ENCODE assay signal across 9 cellular contexts in genomic region chr12:121805800-121806555, GRCh38. TPM values are rescaled to one million over a fixed set of nuclear protein-coding genes. Genes with fewer than 3 reads are reported as not detected.
DNase-seq lines count a peak whose midpoint lies in the region; FAIRE-seq and TF ChIP-seq lines count a peak whose summit lies in the region.
"Had no signal": no experiment of that assay in that cellular context is flagged by ENCODE, and none has a peak within 500 bp of the region (broad histone marks: within the 10 kb centered on the region; RNA-seq: fewer than 3 reads in every experiment).

No MANE protein-coding gene starts in this region.

- 68% methylated on average over 20 of the region's 23 CpGs; no CpG with 5 or more reads in 1 of the 2 experiments for WGBS in H1 (ENCODE audit: extremely low coverage in 1 of 2, insufficient coverage in 1 of 2, insufficient read length in 1 of 2, insufficient replicate concordance in 2 of 2, low coverage in 1 of 2, low lambda C conversion rate in 2 of 2, missing lambda C conversion rate in 1 of 2), 2 experiments

- POLR2A ChIA-PET in H1 (lab: Charles Lee; ENCODE audit: partially characterized antibody) = interaction anchor here (0.6 to 27.9 kb wide), 7 partner anchors 10 to 222 kb away, joined by 3 to 958 read pairs (median 10); partner anchors contain the start of genes RHOF and SETD1B

- CTCF ChIA-PET in H1 (lab: Charles Lee; ENCODE audit: partially characterized antibody) = interaction anchor here (0.6 to 12.0 kb wide), 13 partner anchors 10 to 240 kb away, joined by 3 to 363 read pairs (median 4); partner anchors contain the start of gene RHOF

- H4K20me1 ChIP-seq in OCI-LY1 (ENCODE audit: insufficient read depth, low read length) (no peaks in the 10 kb centered on the region), H1 (replicated peaks in 1 of 2; ENCODE audit: control insufficient read depth in 1 of 2, insufficient read depth in 2 of 2, low read length in 2 of 2) (peaks cover 2 to 6% of the 10 kb centered on the region in 2 experiments)

- TF ChIP-seq CTCF in OCI-LY1 (IDR thresholded peaks at IDR 0.05; ENCODE audit: low read length) = no peak
- TF ChIP-seq CTCF in H1 (IDR thresholded peaks at IDR 0.05; ENCODE audit: control extremely low read depth in 1 of 3, insufficient read depth in 1 of 3, low read depth in 1 of 3, low read length in 3 of 3) = no peak
- TF ChIP-seq CTCF in neutrophil (IDR thresholded peaks at IDR 0.05) = peak; percentile 16

- no peak for TF ChIP-seq POLR2A in H1 (IDR thresholded peaks at IDR 0.05; ENCODE audit: control extremely low read depth in 1 of 2, low read depth in 2 of 2, low read length in 2 of 2)

- no peak overlapping the region for H4K8ac ChIP-seq in H1 (ENCODE audit: extremely low read depth, insufficient read depth, low read length)

- H3K4me1 ChIP-seq in OCI-LY1 (ENCODE audit: insufficient read depth, low read length, severe bottlenecking) (peaks cover 42% of the 10 kb centered on the region), H1 (replicated peaks in 1 of 4; ENCODE audit: control insufficient read depth in 3 of 4, insufficient read depth in 4 of 4, low read length in 3 of 4) (peaks cover 7 to 22% (median 17%) of the 10 kb centered on the region in 4 experiments), neutrophil (ENCODE audit: control insufficient read depth in 1 of 2, insufficient read depth in 1 of 2, low read depth in 1 of 2, low read length in 1 of 2) (peaks cover 52 to 66% of the 10 kb centered on the region in 2 experiments)

- peak overlapping the region; percentile 46; the same call in 1 of the 2 replicates for H2BK15ac ChIP-seq in H1 (ENCODE audit: low read length)

- peaks cover 24% of the 10 kb centered on the region for H3K23me2 ChIP-seq in H1 (ENCODE audit: low read depth, low read length)

- 0 out of 2 replicates have a peak, but pooled peaks cover 2% of the 10 kb centered on the region for H3F3A ChIP-seq in OCI-LY1 (ENCODE audit: insufficient read depth, low read length)

- H3K56ac ChIP-seq in H1 (replicated peaks; ENCODE audit: insufficient read length, low read depth, low read length) = no peak overlapping the region

- H2AFZ ChIP-seq in OCI-LY1 (ENCODE audit: low read length) (no peak overlapping the region), H1 (ENCODE audit: low read length) (no peak overlapping the region)

- H3K23ac ChIP-seq in H1 (ENCODE audit: insufficient read length) = no peak overlapping the region

- no peak overlapping the region for H2BK120ac ChIP-seq in H1 (replicated peaks; ENCODE audit: low read depth, low read length)

- H2AK5ac ChIP-seq in H1 (ENCODE audit: low read depth, low read length) = peak overlapping the region; percentile 17; the same call in 1 of the 2 replicates

- H3K79me2 ChIP-seq in OCI-LY1 (ENCODE audit: insufficient read depth, low read length) = 0 out of 2 replicates have a peak, but pooled peaks cover 8% of the 10 kb centered on the region
- peaks cover 0 to 48% of the 10 kb centered on the region in 2 experiments; a peak in 2 of 4 replicates for H3K79me2 ChIP-seq in H1 (ENCODE audit: control insufficient read depth in 1 of 2, insufficient read depth in 2 of 2, low read length in 2 of 2)

- no peak overlapping the region for H3K18ac ChIP-seq in H1 (ENCODE audit: extremely low read depth, low read length)

- H3K4me2 ChIP-seq in OCI-LY1 (ENCODE audit: low read length) = peak overlapping the region; percentile 87
- H3K4me2 ChIP-seq in H1 (ENCODE audit: insufficient read depth in 1 of 2, low read depth in 2 of 2, low read length in 2 of 2) = peak overlapping the region; percentile 61 to 92

- no peak for FAIRE-seq in H1 (lab: Jason Lieb, UNC)

- no peaks in the 10 kb centered on the region for H3K27me3 ChIP-seq in OCI-LY1 (ENCODE audit: insufficient read depth, low read length)
- no peaks in the 10 kb centered on the region for H3K27me3 ChIP-seq in H1 (replicated peaks in 1 of 4; ENCODE audit: control insufficient read depth in 3 of 4, extremely low read depth in 1 of 4, insufficient read depth in 3 of 4, low read length in 3 of 4)
- H3K27me3 ChIP-seq in neutrophil = no peaks in the 10 kb centered on the region

- H3K27ac ChIP-seq in OCI-LY1 (ENCODE audit: low read depth, low read length, poor library complexity, severe bottlenecking) (no peak overlapping the region), H1 (ENCODE audit: low read depth, low read length) (no peak overlapping the region), neutrophil (peak overlapping the region; percentile 100)

- H3K14ac ChIP-seq in H1 (ENCODE audit: insufficient read length) = no peak overlapping the region

- H3K79me1 ChIP-seq in H1 (ENCODE audit: low read depth, low read length) = peaks cover 11% of the 10 kb centered on the region

- H3K4me3 ChIP-seq in GM08714 (ENCODE audit: low read length) (peak overlapping the region; percentile 95), OCI-LY1 (ENCODE audit: low read depth, low read length, poor library complexity, severe bottlenecking) (peak overlapping the region; percentile 79), H1 (ENCODE audit: extremely low read depth in 1 of 4, insufficient read depth in 2 of 4, low read depth in 3 of 4, low read length in 4 of 4) (peak overlapping the region; percentile 15 to 87 (median 50); a peak in 6 of 8 replicates), neutrophil (ENCODE audit: low read depth in 1 of 2, low read length in 1 of 2) (peak overlapping the region; percentile 84)

- no peak overlapping the region for H4K91ac ChIP-seq in H1 (replicated peaks; ENCODE audit: insufficient read length, low read length)

- no peak for TF ChIP-seq EP300 in H1 (IDR thresholded peaks at IDR 0.05; ENCODE audit: borderline replicate concordance in 1 of 2, low read depth in 2 of 2, low read length in 2 of 2)

- peaks cover 30% of the 10 kb centered on the region for H3K36me3 ChIP-seq in OCI-LY1 (ENCODE audit: insufficient read depth, low read length)
- H3K36me3 ChIP-seq in H1 (ENCODE audit: control insufficient read depth in 2 of 4, insufficient read depth in 4 of 4, low read length in 3 of 4) = peaks cover 0 to 29% (median 13%) of the 10 kb centered on the region in 4 experiments; a peak in 3 of 8 replicates
- H3K36me3 ChIP-seq in neutrophil = peaks cover 42% of the 10 kb centered on the region

- no peaks in the 10 kb centered on the region for H3K9me2 ChIP-seq in OCI-LY1 (ENCODE audit: low read depth, low read length)

- H3K9me3 ChIP-seq in OCI-LY1 (ENCODE audit: low read length) = no peaks in the 10 kb centered on the region
- H3K9me3 ChIP-seq in H1 (ENCODE audit: insufficient read depth in 2 of 2, low read depth in 1 of 2, low read length in 1 of 2) = no peaks in the 10 kb centered on the region
- no peaks in the 10 kb centered on the region for H3K9me3 ChIP-seq in neutrophil

- 0 out of 2 replicates have a peak overlapping the region, but pooled peaks have one; percentile 49 for H2BK5ac ChIP-seq in H1 (ENCODE audit: low read depth, low read length)

- no peak for TF ChIP-seq RAD21 in H1 (IDR thresholded peaks at IDR 0.05 in 1 of 2, conservative IDR thresholded peaks at IDR 0.05 in 1 of 2; ENCODE audit: low read depth in 2 of 2, low read length in 2 of 2)

- no peak overlapping the region for H3K4ac ChIP-seq in H1 (replicated peaks; ENCODE audit: insufficient read length, low read depth, low read length)

- DNase-seq in H1 (ENCODE audit: low read depth in 1 of 2, low spot score in 2 of 2) = no peak
- DNase-seq in iPS-NIHi7 (ENCODE audit: extremely low spot score) = no peak
- no peak for DNase-seq in D341Med (ENCODE audit: low spot score)
- DNase-seq in NCI-H2171 (lab: John Stamatoyannopoulos, UW) = no peak
- no peak for DNase-seq in hippocampal formation (lab: John Stamatoyannopoulos, UW)

- H3K9ac ChIP-seq in OCI-LY1 (ENCODE audit: low read length) (peak overlapping the region; percentile 11; the same call in 1 of the 2 replicates), H1 (replicated peaks in 1 of 4; ENCODE audit: extremely low read depth in 1 of 4, low read depth in 3 of 4, low read length in 3 of 4) (peak overlapping the region in 1 of 4 experiments; percentile 25; a peak in 1 of 7 replicates)

- no peak overlapping the region for H2BK20ac ChIP-seq in H1 (ENCODE audit: low read length)

- 0 out of 2 replicates have a peak overlapping the region, but pooled peaks have one; percentile 12 for H2BK12ac ChIP-seq in H1 (ENCODE audit: low read depth, low read length)

- H4K5ac ChIP-seq in H1 (ENCODE audit: insufficient read length, low read depth, low read length) = no peak overlapping the region

TF ChIP-seq in H1, 55 proteins besides CTCF, POLR2A, EP300 and RAD21 (continues in another document):
- no peak for TF ChIP-seq ASH2L (IDR thresholded peaks at IDR 0.05; ENCODE audit: low read length)
- TF ChIP-seq SIN3A (conservative IDR thresholded peaks at IDR 0.05 in 1 of 2, IDR thresholded peaks at IDR 0.05 in 1 of 2; ENCODE audit: low read depth in 1 of 2, low read length in 2 of 2) = no peak
- no peak for TF ChIP-seq NRF1 (IDR thresholded peaks at IDR 0.05; ENCODE audit: low read depth, low read length)

RNA-seq across cellular contexts. Expression of gene SETD1B, which starts 2.2 kb away (rescaled TPM):
- 17.7 and 17.8 TPM in 2 replicates for total RNA-seq in H1 (2021; fragmentation: NEBNext Ultra II Directional; extraction: Animal tissue kit (Norgen Biotek cat#: 25700))
- 1.3 and 2.3 TPM in 2 replicates for polyA plus RNA-seq in H1 (2011; rRNA removed)
- polyA plus RNA-seq in H1 (2011; cell fraction: cytosol; rRNA removed) = 1.2 TPM
- 4.1 TPM for polyA plus RNA-seq in H1 (2011; cell fraction: nucleus; rRNA removed)
- 6.5 to 10.1 TPM (median 8.7 TPM) in 4 replicates for polyA plus RNA-seq in H1 (2012, experiment 1 of 2)
- polyA plus RNA-seq in H1 (2012, experiment 2 of 2) = 4.9 TPM
- 6.6 TPM for polyA plus RNA-seq in H1 (2013, experiment 1 of 2)
- polyA plus RNA-seq in H1 (2013, experiment 2 of 2) = 5.8 TPM
- 1.5 and 2.3 TPM in 2 replicates for polyA minus RNA-seq in H1 (2011; rRNA and poly(A)+ RNA removed)
- polyA minus RNA-seq in H1 (2011; cell fraction: cytosol; rRNA and poly(A)+ RNA removed) = 5.3 TPM
- polyA minus RNA-seq in H1 (2011; cell fraction: nucleus; rRNA and poly(A)+ RNA removed) = 4.7 TPM

RNA-seq across cellular contexts. Expression of gene RHOF, which starts 12.5 kb away (rescaled TPM):
- total RNA-seq in H1 (2021; fragmentation: NEBNext Ultra II Directional; extraction: Animal tissue kit (Norgen Biotek cat#: 25700)) = 31.0 and 31.9 TPM in 2 replicates
- polyA plus RNA-seq in H1 (2011; rRNA removed) = 23.8 and 33.2 TPM in 2 replicates
- polyA plus RNA-seq in H1 (2011; cell fraction: cytosol; rRNA removed) = 24.2 TPM
- 46.5 TPM for polyA plus RNA-seq in H1 (2011; cell fraction: nucleus; rRNA removed)
- polyA plus RNA-seq in H1 (2012, experiment 1 of 2) = 13.3 to 22.8 TPM (median 17.1 TPM) in 4 replicates
- polyA plus RNA-seq in H1 (2012, experiment 2 of 2) = 10.2 TPM
- polyA plus RNA-seq in H1 (2013, experiment 1 of 2) = 16.3 TPM
- polyA plus RNA-seq in H1 (2013, experiment 2 of 2) = 14.9 TPM
- 15.0 and 16.7 TPM in 2 replicates for polyA minus RNA-seq in H1 (2011; rRNA and poly(A)+ RNA removed)
- polyA minus RNA-seq in H1 (2011; cell fraction: cytosol; rRNA and poly(A)+ RNA removed) = 27.1 TPM
- 45.4 TPM for polyA minus RNA-seq in H1 (2011; cell fraction: nucleus; rRNA and poly(A)+ RNA removed)

RNA-seq across cellular contexts. Expression of gene HPD, which starts 52.7 kb away (rescaled TPM):
- 0.38 and 0.56 TPM in 2 replicates for total RNA-seq in H1 (2021; fragmentation: NEBNext Ultra II Directional; extraction: Animal tissue kit (Norgen Biotek cat#: 25700))
- 0.28 and 0.48 TPM in 2 replicates for polyA plus RNA-seq in H1 (2011; rRNA removed)
- 0.47 TPM for polyA plus RNA-seq in H1 (2011; cell fraction: cytosol; rRNA removed)
- polyA plus RNA-seq in H1 (2011; cell fraction: nucleus; rRNA removed) = 0.20 TPM
- polyA plus RNA-seq in H1 (2012, experiment 1 of 2) = 0.29 to 1.0 TPM (median 0.42 TPM) in 4 replicates
- polyA plus RNA-seq in H1 (2012, experiment 2 of 2) = 0.56 TPM
- polyA plus RNA-seq in H1 (2013, experiment 1 of 2) = 0.55 TPM
- polyA plus RNA-seq in H1 (2013, experiment 2 of 2) = 0.42 TPM
- 0.09 and 0.24 TPM in 2 replicates for polyA minus RNA-seq in H1 (2011; rRNA and poly(A)+ RNA removed)
- polyA minus RNA-seq in H1 (2011; cell fraction: cytosol; rRNA and poly(A)+ RNA removed) = not detected
- polyA minus RNA-seq in H1 (2011; cell fraction: nucleus; rRNA and poly(A)+ RNA removed) = not detected
- total RNA-seq: T-helper 2 cell treated with Interferon-gamma antibody and Interleukin-4, amounts not matched to agents 100 ng/mL and 5 ng/mL, for 36 hours had no signal
